In genomic region chr4:150632639-150633038, GRCh38 we compare ENCODE assay signal across 9 cellular contexts. TPM values are rescaled to one million over a fixed set of nuclear protein-coding genes. Genes with fewer than 3 reads are reported as not detected.
"Had no signal": no experiment of that assay in that cellular context is flagged by ENCODE, and none has a peak within 500 bp of the region (broad histone marks: within the 10 kb centered on the region; RNA-seq: fewer than 3 reads in every experiment).

No MANE protein-coding gene starts in this region.

- H3K4me3 Mint-ChIP-seq: IgD-negative memory B cell had no signal

- H3K27me3 Mint-ChIP-seq: IgD-negative memory B cell had no signal

- H3K27ac ChIP-seq: HL-60, KMS-11 had no signal

- H3K4me2 ChIP-seq: KMS-11 had no signal

- FAIRE-seq: HTR-8/SVneo had no signal

- H3K9ac ChIP-seq: KMS-11 had no signal

- DNase-seq: IMR-90, KBM-7, KG1 had no signal

RNA-seq across cellular contexts. Expression of gene MAB21L2, which starts 50.7 kb away (rescaled TPM):
- total RNA-seq: HT-29, HT1080 had no signal
- polyA plus RNA-seq: IgD-negative memory B cell had no signal
